Comparison of ENCODE assay signal across 8 cellular contexts in genomic region chr4:102299708-102300107, GRCh38.
DNase-seq lines count a peak whose midpoint lies in the region; ATAC-seq and TF ChIP-seq lines count a peak whose summit lies in the region.

No MANE protein-coding gene starts in this region.

- TF ChIP-seq CTCF in AG09309 (IDR thresholded peaks at IDR 0.05; ENCODE audit: control insufficient read depth, insufficient read depth, low read depth, low read length, missing control alignments) (peak; percentile 75), GM12864 (IDR thresholded peaks at IDR 0.05; ENCODE audit: low read depth, low read length, missing control alignments) (peak; percentile 85), KMS-11 (conservative IDR thresholded peaks at IDR 0.05; ENCODE audit: low read depth, low read length) (peak; percentile 87), WI38 (IDR thresholded peaks at IDR 0.05; ENCODE audit: low read depth, low read length) (peak; percentile 62)

- ATAC-seq in HG02970 (IDR thresholded peaks at IDR 0.05; ENCODE audit: low FRiP score, unreplicated experiment) = no peak

- no peak overlapping the region for H3K9ac ChIP-seq in KMS-11

- no peaks in the 10 kb centered on the region for H3K79me2 ChIP-seq in KMS-11 (ENCODE audit: insufficient read depth, low read depth)

- H3K36me3 ChIP-seq in HAP-1 (replicated peaks) (no peaks in the 10 kb centered on the region), KMS-11 (ENCODE audit: insufficient read depth) (no peaks in the 10 kb centered on the region)

- H3K4me3 ChIP-seq in AG09309 (ENCODE audit: control insufficient read depth, low read depth, low read length) = no peak overlapping the region
- no peak overlapping the region for H3K4me3 ChIP-seq in GM12864 (ENCODE audit: low read depth, low read length)
- no peak overlapping the region for H3K4me3 ChIP-seq in HAP-1
- H3K4me3 ChIP-seq in KMS-11 (IDR thresholded peaks at IDR 0.05; ENCODE audit: insufficient read depth, low read depth, low read length) = no peak overlapping the region
- H3K4me3 ChIP-seq in WI38 (ENCODE audit: low read depth, low read length) = no peak overlapping the region

- H3K9me3 ChIP-seq in HAP-1 = no peaks in the 10 kb centered on the region

- no peak overlapping the region for H3K27ac ChIP-seq in KMS-11

- H3K4me1 ChIP-seq in HAP-1 (no peaks in the 10 kb centered on the region), KMS-11 (ENCODE audit: low read depth, poor library complexity, severe bottlenecking) (no peaks in the 10 kb centered on the region)

- H2AFZ ChIP-seq in KMS-11 (ENCODE audit: low read depth) = no peak overlapping the region

- H4K20me1 ChIP-seq in KMS-11 (ENCODE audit: insufficient read depth) = no peaks in the 10 kb centered on the region

- peak; percentile 23 for DNase-seq in AG09309 (ENCODE audit: low read depth)
- DNase-seq in GM12864 (ENCODE audit: low read depth) = peak; percentile 19
- peak; percentile 31 to 52 for DNase-seq in HAP-1 (ENCODE audit: low spot score in 2 of 2)
- DNase-seq in foreskin melanocyte = peak; percentile 24
- peak in 6 of 10 donors; percentile 7 to 83 (median 13) for DNase-seq in posterior cingulate gyrus

- in situ Hi-C loops in HAP-1 (cut with MboI; ENCODE audit: low sequenced_read_pairs) = no loop called here

- no peak overlapping the region for H3K4me2 ChIP-seq in KMS-11

- intact Hi-C loops in posterior cingulate gyrus (cut with DNase I) = no loop called here

- H3K27me3 ChIP-seq in HAP-1 (ENCODE audit: low read depth) (no peaks in the 10 kb centered on the region), KMS-11 (ENCODE audit: insufficient read depth, low read depth) (no peaks in the 10 kb centered on the region)
